In the genomic region with DNA sequence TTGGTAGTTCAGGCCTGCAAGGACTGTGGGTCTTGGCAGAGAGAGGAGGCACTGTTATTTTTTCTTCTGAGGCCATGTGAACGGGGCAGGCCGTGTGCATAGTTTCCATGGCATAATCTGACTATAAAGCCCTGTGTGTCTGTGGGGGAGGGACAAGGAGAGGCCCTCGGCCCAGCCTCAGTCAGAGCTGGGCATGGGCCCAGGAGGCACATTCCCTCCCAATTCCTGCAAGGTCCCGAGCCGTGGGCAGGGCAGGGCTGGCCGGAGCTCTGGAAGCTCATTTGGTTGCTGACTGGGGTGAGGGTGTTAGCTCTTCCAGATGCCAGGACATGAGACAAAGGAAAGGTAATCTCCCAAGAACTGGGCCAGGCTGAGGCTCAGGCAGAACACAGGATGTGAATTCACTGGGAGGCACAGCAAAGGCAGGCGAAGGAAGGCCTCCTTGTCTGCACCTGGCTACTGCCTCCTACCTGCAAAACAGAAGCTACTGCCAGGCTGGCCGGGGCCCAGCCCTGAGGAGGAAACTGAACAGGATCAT, we compare ENCODE assay signal across 9 cellular contexts. TPM values are rescaled to one million over a fixed set of nuclear protein-coding genes. Genes with fewer than 3 reads are reported as not detected.
DNase-seq lines count a peak whose midpoint lies in the region; ATAC-seq and TF ChIP-seq lines count a peak whose summit lies in the region.
"Had no signal": no experiment of that assay in that cellular context is flagged by ENCODE, and none has a peak within 500 bp of the region (broad histone marks: within the 10 kb centered on the region; RNA-seq: fewer than 3 reads in every experiment).

No MANE protein-coding gene starts in this region.

- H3K4me1 ChIP-seq in left lung: peaks cover 0 to 13% of the 10 kb centered on the region in 2 donors

- no peaks in the 10 kb centered on the region for H3K36me3 ChIP-seq in left lung

- H3K9me3 ChIP-seq in left lung: no peaks in the 10 kb centered on the region

- 0 out of 2 replicates have a peak, but pooled peaks have one; percentile 19 for TF ChIP-seq CTCF in LNCAP (IDR thresholded peaks at IDR 0.05)
- peak in 1 of 56 donors; percentile 7 for TF ChIP-seq CTCF in dorsolateral prefrontal cortex (IDR thresholded peaks at IDR 0.05 in 54 of 56, conservative IDR thresholded peaks at IDR 0.05 in 2 of 56; ENCODE audit: low read depth in 1 of 56, partially characterized antibody in 56 of 56)
- TF ChIP-seq CTCF in left lung (IDR thresholded peaks at IDR 0.05): no peak

- intact Hi-C loops in dorsolateral prefrontal cortex (cut with DNase I): loop anchor here in 1 of 2 donors (5.0 kb wide), 1 partner anchor 35 kb away; no protein-coding TSS in a partner anchor
- intact Hi-C loops in left lung (cut with DNase I): no loop called here

- H3K27me3 ChIP-seq in dorsolateral prefrontal cortex: no peaks in the 10 kb centered on the region
- H3K27me3 ChIP-seq in left lung: no peaks in the 10 kb centered on the region

- DNase-seq in dorsolateral prefrontal cortex (peak; percentile 44 to 77 (median 70)), left lung (peak; percentile 57 to 81), substantia nigra (lab: John Stamatoyannopoulos, UW) (peak in 46 of 49 donors; percentile 32 to 85 (median 68)), NCI-H2029 treated with DMSO at 0.1 percent for 48 hours (lab: John Stamatoyannopoulos, UW) (no peak)
- no peak for DNase-seq in NK-92 treated with Interleukin-12 subunit alpha and Interleukin-12 subunit beta, amount 100 ng/mL, for 24 hours (lab: John Stamatoyannopoulos, UW)
- DNase-seq: NCI-H2107 had no signal

- H3K4me3 ChIP-seq in dorsolateral prefrontal cortex (peak overlapping the region in 36 of 59 donors; percentile 1 to 50 (median 19)), left lung (no peak overlapping the region)

- ATAC-seq in left lung (peak; percentile 87), GM19452 (IDR thresholded peaks at IDR 0.05; ENCODE audit: unreplicated experiment) (no peak), HG03354 (IDR thresholded peaks at IDR 0.05; ENCODE audit: poor library complexity, severe bottlenecking, unreplicated experiment) (no peak)

- peak overlapping the region; percentile 85 to 99 (median 96) for H3K27ac ChIP-seq in dorsolateral prefrontal cortex
- H3K27ac ChIP-seq in left lung: peak overlapping the region in 1 of 2 donors; percentile 50
- H3K27ac ChIP-seq in substantia nigra (ENCODE audit: low read depth, low read length, poor library complexity, severe bottlenecking): peak overlapping the region; percentile 97

RNA-seq across cellular contexts. Expression of gene PLEKHG3, which starts 22.0 kb away (rescaled TPM):
- total RNA-seq in dorsolateral prefrontal cortex (100 to 1,000 TPM in 43 of 120 experiments, 10 to 100 TPM in 77; 27.1 to 361 (median 85.0) TPM), left lung (10 to 100 TPM; 31.9 to 34.3 TPM)

Comparison
In these comparisons a context has a peak if more than half of its experiments do, and no peak if none do; other contexts are left out.
1. DNase-seq: peak in dorsolateral prefrontal cortex (10 of 10), left lung (2 of 2) and substantia nigra (46 of 49); none in NK-92 treated with Interleukin-12 subunit alpha and Interleukin-12 subunit beta, amount 100 ng/mL, for 24 hours (single experiment) and NCI-H2029 treated with DMSO at 0.1 percent for 48 hours (single experiment).
2. H3K4me3 ChIP-seq: peak in dorsolateral prefrontal cortex (36 of 59); none in left lung (0 of 2).